Comparison of ENCODE assay signal across 8 cellular contexts in genomic region chr2:156331572-156332451, GRCh38. TPM values are rescaled to one million over a fixed set of nuclear protein-coding genes. Genes with fewer than 3 reads are reported as not detected.
DNase-seq lines count a peak whose midpoint lies in the region; ATAC-seq and TF ChIP-seq lines count a peak whose summit lies in the region.

No MANE protein-coding gene starts in this region.

- H3K27ac ChIP-seq in dorsolateral prefrontal cortex (peak overlapping the region; percentile 78 to 100 (median 99)), liver (ENCODE audit: low read depth in 1 of 2, low read length in 2 of 2) (peak overlapping the region; percentile 97 to 98), stomach smooth muscle (ENCODE audit: low read length) (peak overlapping the region; percentile 99)

- H3K36me3 ChIP-seq in liver (ENCODE audit: control insufficient read depth in 4 of 4, insufficient read depth in 3 of 4, low read depth in 1 of 4, low read length in 3 of 4) (peaks cover 0 to 16% (median 0%) of the 10 kb centered on the region in 4 donors), stomach smooth muscle (ENCODE audit: control insufficient read depth in 2 of 2, insufficient read depth in 2 of 2, low read length in 2 of 2) (peaks cover 5 to 11% of the 10 kb centered on the region in 2 donors)

- 5% methylated on average over 26 of the region's 26 CpGs for WGBS in liver

- ATAC-seq in GM21360 (IDR thresholded peaks at IDR 0.05; ENCODE audit: unreplicated experiment), result no peak

- H3K9me3 ChIP-seq in liver (ENCODE audit: control insufficient read depth in 4 of 4, low read length in 3 of 4) (no peaks in the 10 kb centered on the region), stomach smooth muscle (ENCODE audit: control insufficient read depth in 2 of 2, low read length in 2 of 2) (no peaks in the 10 kb centered on the region)

- peaks cover 0 to 7% (median 0%) of the 10 kb centered on the region in 45 donors for H3K27me3 ChIP-seq in dorsolateral prefrontal cortex
- peaks cover 0 to 2% (median 0%) of the 10 kb centered on the region in 4 donors for H3K27me3 ChIP-seq in liver (ENCODE audit: control insufficient read depth in 4 of 4, insufficient read depth in 4 of 4, low read length in 3 of 4)
- H3K27me3 ChIP-seq in stomach smooth muscle (ENCODE audit: control insufficient read depth in 1 of 2, insufficient read depth in 2 of 2, low read length in 2 of 2), result peaks cover 0 to 20% of the 10 kb centered on the region in 2 donors

- peak overlapping the region; percentile 59 to 98 (median 88) for H3K4me3 ChIP-seq in dorsolateral prefrontal cortex
- peak overlapping the region; percentile 51 to 91 (median 69) for H3K4me3 ChIP-seq in liver (ENCODE audit: low read depth in 1 of 3, low read length in 3 of 3)
- H3K4me3 ChIP-seq in stomach smooth muscle (ENCODE audit: low read length in 2 of 2), result peak overlapping the region; percentile 91

- TF ChIP-seq CTCF in dorsolateral prefrontal cortex (IDR thresholded peaks at IDR 0.05 in 54 of 56, conservative IDR thresholded peaks at IDR 0.05 in 2 of 56; ENCODE audit: low read depth in 1 of 56, partially characterized antibody in 56 of 56), result no peak
- TF ChIP-seq CTCF in liver (IDR thresholded peaks at IDR 0.05; ENCODE audit: low read depth, low read length, missing input control), result no peak

- TF ChIP-seq RAD21 in liver (IDR thresholded peaks at IDR 0.05), result peak; percentile 7 to 27

- intact Hi-C loops in dorsolateral prefrontal cortex (cut with DNase I), result loop anchor here (5.0 to 10.0 kb wide), 4 partner anchors 600 to 957 kb away; no protein-coding TSS in a partner anchor

- DNase-seq in activated effector memory CD4-positive, alpha-beta T cell treated with anti-CD3 and anti-CD28 coated beads, Interleukin-2, amount 50 U/mL, for 16 hours, result peak; percentile 72
- no peak for DNase-seq in activated effector memory CD4-positive, alpha-beta T cell treated with Interleukin-2 at 50 U/mL for 16 hours
- DNase-seq in Kasumi-1 (lab: John Stamatoyannopoulos, UW) (peak; percentile 94 to 97), T1000 (lab: John Stamatoyannopoulos, UW) (peak; percentile 19), dorsolateral prefrontal cortex (peak in 2 of 10 donors; percentile 53 to 58)

- H3K9ac ChIP-seq in liver (ENCODE audit: low read depth in 1 of 2, low read length in 2 of 2) (peak overlapping the region; percentile 50 to 78), stomach smooth muscle (ENCODE audit: low read length in 2 of 2) (peak overlapping the region; percentile 94)

- H3K4me1 ChIP-seq in liver (ENCODE audit: control insufficient read depth in 4 of 4, insufficient read depth in 4 of 4, low read length in 3 of 4) (peaks cover 0 to 17% (median 7%) of the 10 kb centered on the region in 4 donors), stomach smooth muscle (ENCODE audit: control insufficient read depth, insufficient read depth, low read length) (peaks cover 26% of the 10 kb centered on the region)

TF ChIP-seq in liver, 16 proteins besides CTCF, POLR2A, EP300 and RAD21:
- TF ChIP-seq YY1 (IDR thresholded peaks at IDR 0.05) (peak; percentile 26), NR2F2 (IDR thresholded peaks at IDR 0.05) (no peak), EGR1 (IDR thresholded peaks at IDR 0.05; ENCODE audit: low read depth in 2 of 2) (peak in 1 of 2 donors; percentile 23), MAX (IDR thresholded peaks at IDR 0.05) (peak; percentile 26)

RNA-seq across cellular contexts. Expression of gene NR4A2, which starts 0.7 kb away (rescaled TPM):
- total RNA-seq in dorsolateral prefrontal cortex (10 to 100 TPM in 72 of 120 experiments, 1 to 10 TPM in 48; 2.4 to 40.3 (median 11.4) TPM), liver (under 1 TPM; 0.08 to 0.23 TPM)
- polyA plus RNA-seq in liver, result under 1 TPM; 0.27 to 0.96 TPM
